Comparison of ENCODE assay signal across 17 cellular contexts in genomic region chr1:234779160-234779538, GRCh38.
A peak's percentile ranks its signal among the peaks of the same experiment; 100 is the strongest.
DNase-seq lines count a peak whose midpoint lies in the region; ATAC-seq, FAIRE-seq and TF ChIP-seq lines count a peak whose summit lies in the region.
"Had no signal": no experiment of that assay in that cellular context is flagged by ENCODE, and none has a peak within 500 bp of the region (broad histone marks: within the 10 kb centered on the region; RNA-seq: fewer than 3 reads in every experiment).

No MANE protein-coding gene starts in this region.

- H3K27ac ChIP-seq in IMR-90 (ENCODE audit: insufficient read depth, low read length) = no peak overlapping the region
- no peak overlapping the region for H3K27ac ChIP-seq in endothelial cell of umbilical vein (ENCODE audit: insufficient read depth, low read depth, low read length)
- H3K27ac ChIP-seq in spleen = peak overlapping the region in 1 of 8 donors; percentile 83
- no peak overlapping the region for H3K27ac ChIP-seq in stomach
- H3K27ac ChIP-seq: testis had no signal

- H4K5ac ChIP-seq in IMR-90 (ENCODE audit: low read depth, low read length) = no peak overlapping the region

- no peak overlapping the region for H2AK9ac ChIP-seq in IMR-90 (replicated peaks; ENCODE audit: low read depth, low read length, poor library complexity)

- TF ChIP-seq RAD21 in IMR-90 (IDR thresholded peaks at IDR 0.05; ENCODE audit: low read length) = no peak

- H3K4ac ChIP-seq in IMR-90 (ENCODE audit: low read depth, low read length) = no peak overlapping the region

- no peaks in the 10 kb centered on the region for H3K9me1 ChIP-seq in IMR-90 (ENCODE audit: insufficient read depth, low read length)
- H3K9me1 ChIP-seq in endothelial cell of umbilical vein (replicated peaks; ENCODE audit: control insufficient read depth, extremely low read depth, insufficient read depth, low read length) = no peaks in the 10 kb centered on the region

- H3K14ac ChIP-seq in IMR-90 (replicated peaks; ENCODE audit: low read depth, low read length) = no peak overlapping the region

- TF ChIP-seq POLR2A in IMR-90 (IDR thresholded peaks at IDR 0.05; ENCODE audit: low read depth, low read length) = no peak
- TF ChIP-seq POLR2A in endothelial cell of umbilical vein (IDR thresholded peaks at IDR 0.05; ENCODE audit: low read depth, low read length) = no peak
- TF ChIP-seq POLR2A in spleen (IDR thresholded peaks at IDR 0.05) = no peak
- TF ChIP-seq POLR2A in stomach (IDR thresholded peaks at IDR 0.05) = peak in 1 of 4 donors; percentile 4

- POLR2A ChIA-PET in IMR-90 (lab: Charles Lee; ENCODE audit: unreplicated experiment) (no interaction called here), endothelial cell of umbilical vein (lab: Charles Lee) (no interaction called here)

- H3K9me3 ChIP-seq in IMR-90 (ENCODE audit: control insufficient read depth, insufficient read depth, low read length) (peaks cover 3% of the 10 kb centered on the region; the same call in 1 of the 2 replicates), endothelial cell of umbilical vein (replicated peaks; ENCODE audit: control insufficient read depth, insufficient read depth, low read length) (no peaks in the 10 kb centered on the region), spleen (no peaks in the 10 kb centered on the region), stomach (no peaks in the 10 kb centered on the region)
- H3K9me3 ChIP-seq: testis had no signal

- H2BK20ac ChIP-seq in IMR-90 (ENCODE audit: low read depth, low read length) = no peak overlapping the region

- BruUV-seq in IMR-90 (replicated peaks; lab: Mats Ljungman, UMichigan) (no TSS peak), endothelial cell of umbilical vein (replicated peaks; lab: Mats Ljungman, UMichigan) (no TSS peak)

- no peak overlapping the region for H4K8ac ChIP-seq in IMR-90 (ENCODE audit: low read depth in 2 of 2, low read length in 2 of 2)

- no peak overlapping the region for H3K56ac ChIP-seq in IMR-90 (ENCODE audit: extremely low read depth, insufficient read depth, low read length)

- ATAC-seq in IMR-90 (ENCODE audit: low read depth) (no peak), GM18502 (IDR thresholded peaks at IDR 0.05; ENCODE audit: poor library complexity, unreplicated experiment) (no peak), HG02852 (IDR thresholded peaks at IDR 0.05; ENCODE audit: unreplicated experiment) (no peak)
- ATAC-seq: activated T-cell treated with anti-CD3 and anti-CD28 coated beads, Interleukin-2, amount 50 U/mL, for 72 hours had no signal

- H2BK15ac ChIP-seq in IMR-90 (ENCODE audit: low read depth, low read length) = no peak overlapping the region

- TF ChIP-seq CTCF in IMR-90 (conservative IDR thresholded peaks at IDR 0.05; ENCODE audit: low read depth, low read length) = no peak
- TF ChIP-seq CTCF in endothelial cell of umbilical vein (IDR thresholded peaks at IDR 0.05; ENCODE audit: extremely low read depth in 1 of 2, insufficient read depth in 1 of 2, low read depth in 1 of 2, low read length in 2 of 2) = no peak
- TF ChIP-seq CTCF in spleen (IDR thresholded peaks at IDR 0.05 in 8 of 11, conservative IDR thresholded peaks at IDR 0.05 in 3 of 11) = no peak
- peak in 1 of 7 experiments; percentile 1 for TF ChIP-seq CTCF in stomach (IDR thresholded peaks at IDR 0.05)

- no peaks in the 10 kb centered on the region; the same call in 1 of the 2 replicates for H4K20me1 ChIP-seq in IMR-90 (ENCODE audit: insufficient read depth, low read length)
- H4K20me1 ChIP-seq in endothelial cell of umbilical vein (replicated peaks; ENCODE audit: control insufficient read depth, extremely low read depth, insufficient read depth, low read length) = no peaks in the 10 kb centered on the region

- H3K79me1 ChIP-seq in IMR-90 (ENCODE audit: low read depth in 1 of 2, low read length in 2 of 2) = no peaks in the 10 kb centered on the region

- H4K91ac ChIP-seq in IMR-90 (ENCODE audit: insufficient read depth, low read depth, low read length) = no peak overlapping the region

- H2BK5ac ChIP-seq in IMR-90 (ENCODE audit: low read depth, low read length, poor library complexity, severe bottlenecking) = no peak overlapping the region

- CTCF ChIA-PET in IMR-90 (lab: Yijun Ruan, JAX) (no interaction called here), endothelial cell of umbilical vein (lab: Charles Lee) (no interaction called here)

- intact Hi-C loops in IMR-90 (cut with micrococcal nuclease) (no loop called here), endothelial cell of umbilical vein (cut with micrococcal nuclease) (no loop called here), spleen (cut with DNase I; ENCODE audit: low total_unique reads) (no loop called here), stomach (cut with DNase I; ENCODE audit: low total_unique reads) (no loop called here)

- TF ChIP-seq EP300 in stomach (IDR thresholded peaks at IDR 0.05) = no peak

- H3K4me1 ChIP-seq in IMR-90 (ENCODE audit: control insufficient read depth, insufficient read depth, low read length) (no peaks in the 10 kb centered on the region), endothelial cell of umbilical vein (ENCODE audit: control insufficient read depth, extremely low read depth, insufficient read depth, low read length) (no peaks in the 10 kb centered on the region), spleen (peaks cover 0 to 37% (median 18%) of the 10 kb centered on the region in 6 donors), stomach (peaks cover 0 to 13% (median 5%) of the 10 kb centered on the region in 4 donors)
- H3K4me1 ChIP-seq: testis had no signal

- H3K9ac ChIP-seq in IMR-90 (ENCODE audit: low read depth, low read length) (no peak overlapping the region), endothelial cell of umbilical vein (replicated peaks; ENCODE audit: extremely low read depth, insufficient read depth, low read length) (no peak overlapping the region)

- H3K36me3 ChIP-seq in IMR-90 (ENCODE audit: control insufficient read depth, insufficient read depth, low read length) = no peaks in the 10 kb centered on the region
- H3K36me3 ChIP-seq in endothelial cell of umbilical vein (ENCODE audit: control insufficient read depth in 2 of 2, extremely low read depth in 1 of 2, insufficient read depth in 2 of 2, low read length in 2 of 2) = no peaks in the 10 kb centered on the region
- H3K36me3 ChIP-seq in spleen = no peaks in the 10 kb centered on the region
- H3K36me3 ChIP-seq in stomach = no peaks in the 10 kb centered on the region

- in situ Hi-C loops in IMR-90 (cut with MboI; ENCODE audit: low sequenced_read_pairs) = no loop called here

- no peaks in the 10 kb centered on the region for H3K79me2 ChIP-seq in endothelial cell of umbilical vein (ENCODE audit: control insufficient read depth, insufficient read depth, low read length)

- no peak for FAIRE-seq in endothelial cell of umbilical vein (lab: Jason Lieb, UNC)
- FAIRE-seq: astrocyte had no signal

- H3K4me3 ChIP-seq in IMR-90 (ENCODE audit: insufficient read depth, low read depth, low read length) (no peak overlapping the region), endothelial cell of umbilical vein (replicated peaks in 1 of 3; ENCODE audit: insufficient read depth in 1 of 3, low read depth in 1 of 3, low read length in 3 of 3) (no peak overlapping the region), spleen (no peak overlapping the region), stomach (no peak overlapping the region)
- H3K4me3 ChIP-seq: testis had no signal

- no peak overlapping the region for H3K23ac ChIP-seq in IMR-90 (ENCODE audit: low read depth, low read length)

- peak overlapping the region; percentile 17 for H2AFZ ChIP-seq in IMR-90 (replicated peaks; ENCODE audit: low read length, poor library complexity)
- no peak overlapping the region for H2AFZ ChIP-seq in endothelial cell of umbilical vein (ENCODE audit: low read depth, low read length)

- dilution Hi-C loops in IMR-90 (cut with HindIII; ENCODE audit: low sequenced_read_pairs, unreplicated experiment) (no loop called here), endothelial cell of umbilical vein (cut with MboI; ENCODE audit: extremely low pct_ligation_motif_present, low sequenced_read_pairs) (no loop called here)

- DNase-seq in activated CD8-positive, alpha-beta memory T cell treated with anti-CD3 and anti-CD28 coated beads for 24 hours = peak; percentile 67
- DNase-seq in activated CD8-positive, alpha-beta memory T cell treated with anti-CD3 and anti-CD28 coated beads, Interleukin-2, amount 50 U/mL, for 4 hours = no peak
- no peak for DNase-seq in IMR-90
- peak; percentile 19 for DNase-seq in endothelial cell of umbilical vein (ENCODE audit: low read depth, low spot score)
- peak; percentile 81 for DNase-seq in spleen
- DNase-seq in stomach = no peak
- DNase-seq: activated T-cell treated with anti-CD3 and anti-CD28 coated beads, Interleukin-2, amount 50 U/mL, for 72 hours; CD8-positive, alpha-beta T cell; DND-41; effector CD8-positive, alpha-beta T cell; NCI-H146; NCI-H226; occipital lobe; testis had no signal

- no peak overlapping the region for H3K18ac ChIP-seq in IMR-90 (ENCODE audit: low read depth, low read length)

- H2AK5ac ChIP-seq in IMR-90 (ENCODE audit: low read depth, low read length) = no peak overlapping the region

- WGBS in IMR-90 (ENCODE audit: extremely low coverage in 2 of 2, insufficient read length in 1 of 2), 2 experiments = 65% methylated on average over 7 of the region's 7 CpGs; no CpG with 5 or more reads in 1 of the 2 experiments
- WGBS in spleen, 5 donors = 78 to 83% (median 79%) methylated on average over 7 of the region's 7 CpGs
- 79 to 84% (median 81%) methylated on average over 7 of the region's 7 CpGs for WGBS in stomach, 5 donors

- H3K4me2 ChIP-seq in IMR-90 (ENCODE audit: low read depth, low read length) = no peak overlapping the region
- no peak overlapping the region for H3K4me2 ChIP-seq in endothelial cell of umbilical vein (ENCODE audit: insufficient read depth, low read length)

- no peak overlapping the region for H2BK120ac ChIP-seq in IMR-90 (ENCODE audit: low read depth, low read length)

- H3K27me3 ChIP-seq in IMR-90 (ENCODE audit: control insufficient read depth, insufficient read depth, low read length) (peaks cover 43% of the 10 kb centered on the region), endothelial cell of umbilical vein (ENCODE audit: control insufficient read depth in 2 of 2, insufficient read depth in 2 of 2, low read length in 2 of 2) (peaks cover 2 to 19% of the 10 kb centered on the region in 2 experiments), spleen (replicated peaks in 1 of 7) (peaks cover 0 to 68% (median 30%) of the 10 kb centered on the region in 7 donors), stomach (peaks cover 0 to 34% (median 25%) of the 10 kb centered on the region in 3 donors)
- H3K27me3 ChIP-seq: testis had no signal

TF ChIP-seq in IMR-90, 13 proteins besides CTCF, POLR2A, EP300 and RAD21 (continues in another document):
- no peak for TF ChIP-seq CEBPB (IDR thresholded peaks at IDR 0.05; ENCODE audit: low read depth, low read length)

TF ChIP-seq in endothelial cell of umbilical vein, 7 proteins besides CTCF, POLR2A, EP300 and RAD21 (continues in another document):
- no peak for TF ChIP-seq FOS (IDR thresholded peaks at IDR 0.05; ENCODE audit: borderline replicate concordance, insufficient read depth, low read length)
- no peak for TF ChIP-seq GATA2 (IDR thresholded peaks at IDR 0.05; ENCODE audit: insufficient read depth, insufficient read length, low read depth, low read length)
- no peak for TF ChIP-seq EZH2 (IDR thresholded peaks at IDR 0.05; ENCODE audit: borderline replicate concordance, low read depth, low read length, severe bottlenecking)
- TF ChIP-seq POLR2AphosphoS5 (IDR thresholded peaks at IDR 0.05; ENCODE audit: insufficient read depth, low read depth, low read length) = no peak
- TF ChIP-seq MYC (IDR thresholded peaks at IDR 0.05; ENCODE audit: low read depth, low read length) = no peak

Comparison
In these comparisons a context has a peak if more than half of its experiments do, and no peak if none do; other contexts are left out.
1. DNase-seq: peak in activated CD8-positive, alpha-beta memory T cell treated with anti-CD3 and anti-CD28 coated beads for 24 hours (single experiment), endothelial cell of umbilical vein (single experiment) and spleen (single experiment); none in activated CD8-positive, alpha-beta memory T cell treated with anti-CD3 and anti-CD28 coated beads, Interleukin-2, amount 50 U/mL, for 4 hours (single experiment), IMR-90 (single experiment) and stomach (single experiment).